In genomic region chr10:86922553-86922961, GRCh38 we compare ENCODE assay signal across 15 cellular contexts. TPM values are rescaled to one million over a fixed set of nuclear protein-coding genes. Genes with fewer than 3 reads are reported as not detected.
"Had no signal": no experiment of that assay in that cellular context is flagged by ENCODE, and none has a peak within 500 bp of the region (broad histone marks: within the 10 kb centered on the region; RNA-seq: fewer than 3 reads in every experiment).

No MANE protein-coding gene starts in this region.

- H3K4me3 ChIP-seq: breast epithelium, esophagus squamous epithelium, testis had no signal

- ATAC-seq: left lobe of liver had no signal

- H3K27me3 ChIP-seq: breast epithelium, esophagus squamous epithelium, testis had no signal

- DNase-seq: activated CD4-positive, alpha-beta memory T cell treated with anti-CD3 and anti-CD28 coated beads for 36 hours; activated gamma-delta T cell; activated T-cell treated with anti-CD3 and anti-CD28 coated beads, Interleukin-2, amount 50 U/mL, for 48 hours; amygdala; esophagus squamous epithelium; foreskin fibroblast; stimulated activated CD4-positive, alpha-beta T cell treated with anti-CD3 and anti-CD28 coated beads, Interleukin-12 subunit alpha, Interleukin-12 subunit beta, amount 100 ng/mL, for 4 hours; stimulated activated CD4-positive, alpha-beta T cell treated with anti-CD3 and anti-CD28 coated beads, Interleukin-2, amount 100 ng/mL, for 48 hours; stimulated activated naive CD4-positive, alpha-beta T cell treated with Interleukin-2 at 50 U/mL for 16 hours; T-helper 9 cell; testis had no signal

- H3K4me1 ChIP-seq: breast epithelium had no signal

- H3K9me3 Mint-ChIP-seq: activated CD4-positive, alpha-beta memory T cell treated with anti-CD3 and anti-CD28 coated beads for 36 hours had no signal

- H3K27ac ChIP-seq: breast epithelium, testis had no signal

- H3K27ac Mint-ChIP-seq: activated CD4-positive, alpha-beta memory T cell treated with anti-CD3 and anti-CD28 coated beads for 36 hours; activated naive CD8-positive, alpha-beta T cell had no signal

- H3K4me3 Mint-ChIP-seq: activated CD4-positive, alpha-beta memory T cell treated with anti-CD3 and anti-CD28 coated beads for 36 hours; activated naive CD8-positive, alpha-beta T cell had no signal

- H3K9me3 ChIP-seq: breast epithelium, esophagus squamous epithelium, testis had no signal

- H3K27me3 Mint-ChIP-seq: activated CD4-positive, alpha-beta memory T cell treated with anti-CD3 and anti-CD28 coated beads for 36 hours; activated naive CD8-positive, alpha-beta T cell had no signal

RNA-seq across cellular contexts. Expression of gene MMRN2, which starts 34.9 kb away (rescaled TPM):
- total RNA-seq: activated CD4-positive, alpha-beta memory T cell treated with anti-CD3 and anti-CD28 coated beads for 36 hours had no signal

RNA-seq across cellular contexts. Expression of gene SNCG, which starts 35.8 kb away (rescaled TPM):
- total RNA-seq: activated CD4-positive, alpha-beta memory T cell treated with anti-CD3 and anti-CD28 coated beads for 36 hours; SK-MEL-5 had no signal

RNA-seq across cellular contexts. Expression of gene ADIRF, which starts 45.7 kb away (rescaled TPM):
- total RNA-seq: activated CD4-positive, alpha-beta memory T cell treated with anti-CD3 and anti-CD28 coated beads for 36 hours; SK-MEL-5 had no signal
